ENCODE assay signal across 36 cellular contexts in the genomic region with DNA sequence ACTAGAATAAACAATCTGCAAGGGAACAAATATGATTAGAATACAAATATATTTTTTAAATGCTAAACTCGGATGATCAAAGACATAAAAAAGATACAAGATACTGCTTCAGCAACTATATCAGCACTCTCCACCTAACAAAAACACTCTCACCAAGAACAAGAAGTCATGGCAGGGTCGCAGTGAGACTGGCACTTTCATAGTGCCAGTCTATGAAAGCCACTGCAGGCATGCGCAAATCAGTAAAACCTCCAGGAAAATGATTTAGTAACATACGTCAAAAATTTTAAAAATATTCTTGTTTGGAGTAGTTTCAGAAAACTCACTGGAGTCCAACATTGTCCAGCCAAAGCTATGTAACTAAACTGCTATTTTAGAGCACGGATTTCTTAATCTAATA.
"Had no signal": no experiment of that assay in that cellular context is flagged by ENCODE, and none has a peak within 500 bp of the region (broad histone marks: within the 10 kb centered on the region; RNA-seq: fewer than 3 reads in every experiment).

No MANE protein-coding gene starts in this region.

- H3K36me3 Mint-ChIP-seq: activated CD4-positive, alpha-beta memory T cell treated with anti-CD3 and anti-CD28 coated beads for 36 hours; activated naive CD4-positive, alpha-beta T cell treated with anti-CD3 and anti-CD28 coated beads, Interleukin-2, amount 50 U/mL, for 72 hours; activated naive CD8-positive, alpha-beta T cell treated with anti-CD3 and anti-CD28 coated beads for 36 hours; brain had no signal

- DNase-seq: activated B cell treated with CpG ODN at 0.5 μM for 24 hours; activated CD4-positive, alpha-beta memory T cell treated with anti-CD3 and anti-CD28 coated beads for 36 hours; activated CD4-positive, alpha-beta T cell treated with anti-CD3 and anti-CD28 coated beads for 4 hours; activated CD4-positive, alpha-beta T cell treated with anti-CD3 and anti-CD28 coated beads, Interleukin-2, amount 10 ng/mL, durations not matched to agents 24 days and 14 days; activated CD4-positive, alpha-beta T cell treated with anti-CD3 and anti-CD28 coated beads, Interleukin-2, amount 50 U/mL, for 1 hour; activated CD4-positive, alpha-beta T cell treated with anti-CD3 and anti-CD28 coated beads, Interleukin-2, amount 50 U/mL, for 4 hours; activated CD4-positive, CD25-positive, alpha-beta regulatory T cell treated with anti-CD3 and anti-CD28 coated beads, Interleukin-2, amount 50 U/mL, for 72 hours; activated CD8-positive, alpha-beta memory T cell treated with anti-CD3 and anti-CD28 coated beads, Interleukin-2, amount 50 U/mL, for 4 hours; activated CD8-positive, alpha-beta T cell treated with anti-CD3 and anti-CD28 coated beads for 36 hours; activated effector memory CD4-positive, alpha-beta T cell treated with anti-CD3 and anti-CD28 coated beads, Interleukin-2, amount 50 U/mL, for 16 hours; activated gamma-delta T cell treated with Interleukin-2 at 50 U/mL for 16 hours; activated naive CD4-positive, alpha-beta T cell; activated naive CD4-positive, alpha-beta T cell treated with anti-CD3 and anti-CD28 coated beads for 36 hours; activated naive CD4-positive, alpha-beta T cell treated with anti-CD3 and anti-CD28 coated beads, Interleukin-2, amount 50 U/mL, for 16 hours; activated naive CD8-positive, alpha-beta T cell treated with anti-CD3 and anti-CD28 coated beads for 36 hours; activated T-cell treated with anti-CD3 and anti-CD28 coated beads for 4 hours; activated T-cell treated with anti-CD3 and anti-CD28 coated beads, Interleukin-2, amount 50 U/mL, for 1 hour; activated T-cell treated with anti-CD3 and anti-CD28 coated beads, Interleukin-2, amount 50 U/mL, for 4 hours; activated T-cell treated with anti-CD3 and anti-CD28 coated beads, Interleukin-2, amount 50 U/mL, for 72 hours; adrenal gland; amniotic stem cell; caudate nucleus; cerebellar nuclear complex; T-helper 1 cell; T-helper 2 cell; T-helper 9 cell had no signal

- ATAC-seq: activated CD8-positive, alpha-beta T cell treated with anti-CD3 and anti-CD28 coated beads for 36 hours; activated naive CD4-positive, alpha-beta T cell treated with anti-CD3 and anti-CD28 coated beads, Interleukin-2, amount 50 U/mL, for 72 hours; activated T-cell treated with anti-CD3 and anti-CD28 coated beads, Interleukin-2, amount 50 U/mL, for 4 hours; activated T-cell treated with anti-CD3 and anti-CD28 coated beads, Interleukin-2, amount 50 U/mL, for 72 hours; activated T-helper 17 cell treated with anti-CD3 and anti-CD28 coated beads, Interleukin-2, amount 50 U/mL, for 72 hours had no signal

- H3K4me3 ChIP-seq: adrenal gland, ascending aorta, cardiac muscle cell had no signal

- H3K9me3 Mint-ChIP-seq: activated B cell treated with CpG ODN at 0.5 μM for 24 hours; activated CD4-positive, alpha-beta memory T cell treated with anti-CD3 and anti-CD28 coated beads for 36 hours; activated CD4-positive, alpha-beta T cell treated with anti-CD3 and anti-CD28 coated beads, Interleukin-2, amount 10 ng/mL, durations not matched to agents 24 days and 14 days; activated CD8-positive, alpha-beta T cell treated with anti-CD3 and anti-CD28 coated beads for 36 hours; activated naive CD4-positive, alpha-beta T cell treated with anti-CD3 and anti-CD28 coated beads for 36 hours; activated naive CD4-positive, alpha-beta T cell treated with anti-CD3 and anti-CD28 coated beads, Interleukin-2, amount 50 U/mL, for 72 hours; activated naive CD8-positive, alpha-beta T cell treated with anti-CD3 and anti-CD28 coated beads for 36 hours; activated T-cell treated with anti-CD3 and anti-CD28 coated beads, Interleukin-2, amount 50 U/mL, for 4 hours; activated T-cell treated with anti-CD3 and anti-CD28 coated beads, Interleukin-2, amount 50 U/mL, for 72 hours; activated T-helper 1 cell treated with anti-CD3 and anti-CD28 coated beads, Interleukin-12 subunit alpha, Interleukin-12 subunit beta, Interleukin-2, Interleukin-4 antibody, amounts not matched to agents 30 ng/mL and 10 ng/mL and 1 ng/mL, durations not matched to agents 14 hours and 24 hours and 36 hours; activated T-helper 17 cell treated with anti-CD3 and anti-CD28 coated beads, Interleukin-2, amount 50 U/mL, for 72 hours; brain; central memory CD8-positive, alpha-beta T cell; T-helper 1 cell treated with Interleukin-12 subunit alpha and Interleukin-12 subunit beta and Interleukin-4 antibody, amounts not matched to agents 30 μg/mL and 1 μg/mL, for 36 hours; T-helper 2 cell treated with Interferon-gamma antibody and Interleukin-4, amounts not matched to agents 5 μg/mL and 100 μg/mL, for 36 hours had no signal

- H3K27me3 Mint-ChIP-seq: activated B cell treated with CpG ODN at 0.5 μM for 24 hours; activated CD4-positive, alpha-beta memory T cell treated with anti-CD3 and anti-CD28 coated beads for 36 hours; activated CD4-positive, alpha-beta T cell treated with anti-CD3 and anti-CD28 coated beads, Interleukin-2, amount 10 ng/mL, durations not matched to agents 24 days and 14 days; activated CD8-positive, alpha-beta T cell treated with anti-CD3 and anti-CD28 coated beads for 36 hours; activated naive CD8-positive, alpha-beta T cell treated with anti-CD3 and anti-CD28 coated beads for 36 hours; activated T-helper 17 cell treated with anti-CD3 and anti-CD28 coated beads, Interleukin-2, amount 50 U/mL, for 72 hours; brain; central memory CD8-positive, alpha-beta T cell had no signal

- H3K4me1 ChIP-seq: adrenal gland had no signal

- H3K4me3 Mint-ChIP-seq: activated B cell treated with CpG ODN at 0.5 μM for 24 hours; activated CD4-positive, alpha-beta memory T cell treated with anti-CD3 and anti-CD28 coated beads for 36 hours; activated CD4-positive, alpha-beta T cell treated with anti-CD3 and anti-CD28 coated beads, Interleukin-2, amount 10 ng/mL, durations not matched to agents 24 days and 14 days; activated CD8-positive, alpha-beta T cell treated with anti-CD3 and anti-CD28 coated beads for 36 hours; activated naive CD4-positive, alpha-beta T cell treated with anti-CD3 and anti-CD28 coated beads for 36 hours; activated naive CD8-positive, alpha-beta T cell treated with anti-CD3 and anti-CD28 coated beads for 36 hours; activated T-cell treated with anti-CD3 and anti-CD28 coated beads, Interleukin-2, amount 50 U/mL, for 4 hours; activated T-cell treated with anti-CD3 and anti-CD28 coated beads, Interleukin-2, amount 50 U/mL, for 72 hours; activated T-helper 1 cell treated with anti-CD3 and anti-CD28 coated beads, Interleukin-12 subunit alpha, Interleukin-12 subunit beta, Interleukin-2, Interleukin-4 antibody, amounts not matched to agents 30 ng/mL and 10 ng/mL and 1 ng/mL, durations not matched to agents 14 hours and 24 hours and 36 hours; activated T-helper 17 cell treated with anti-CD3 and anti-CD28 coated beads, Interleukin-2, amount 50 U/mL, for 72 hours; brain; central memory CD8-positive, alpha-beta T cell; T-helper 1 cell treated with Interleukin-12 subunit alpha and Interleukin-12 subunit beta and Interleukin-4 antibody, amounts not matched to agents 30 μg/mL and 1 μg/mL, for 36 hours; T-helper 2 cell treated with Interferon-gamma antibody and Interleukin-4, amounts not matched to agents 5 μg/mL and 100 μg/mL, for 36 hours had no signal

- H3K9me3 ChIP-seq: adrenal gland, ascending aorta had no signal

- H3K36me3 ChIP-seq: adrenal gland, ascending aorta, cardiac muscle cell had no signal

- H3K4me1 Mint-ChIP-seq: activated B cell treated with CpG ODN at 0.5 μM for 24 hours; activated CD4-positive, alpha-beta T cell treated with anti-CD3 and anti-CD28 coated beads, Interleukin-2, amount 10 ng/mL, durations not matched to agents 24 days and 14 days; activated naive CD8-positive, alpha-beta T cell treated with anti-CD3 and anti-CD28 coated beads for 36 hours; activated T-helper 17 cell treated with anti-CD3 and anti-CD28 coated beads, Interleukin-2, amount 50 U/mL, for 72 hours; brain; central memory CD8-positive, alpha-beta T cell had no signal

- H3K27me3 ChIP-seq: adrenal gland, ascending aorta, cardiac muscle cell had no signal

- H3K27ac Mint-ChIP-seq: activated B cell treated with CpG ODN at 0.5 μM for 24 hours; activated CD4-positive, alpha-beta memory T cell treated with anti-CD3 and anti-CD28 coated beads for 36 hours; activated CD4-positive, alpha-beta T cell treated with anti-CD3 and anti-CD28 coated beads, Interleukin-2, amount 10 ng/mL, durations not matched to agents 24 days and 14 days; activated CD8-positive, alpha-beta T cell treated with anti-CD3 and anti-CD28 coated beads for 36 hours; activated naive CD4-positive, alpha-beta T cell treated with anti-CD3 and anti-CD28 coated beads for 36 hours; activated naive CD4-positive, alpha-beta T cell treated with anti-CD3 and anti-CD28 coated beads, Interleukin-2, amount 50 U/mL, for 72 hours; activated naive CD8-positive, alpha-beta T cell treated with anti-CD3 and anti-CD28 coated beads for 36 hours; activated T-cell treated with anti-CD3 and anti-CD28 coated beads, Interleukin-2, amount 50 U/mL, for 72 hours; activated T-helper 1 cell treated with anti-CD3 and anti-CD28 coated beads, Interleukin-12 subunit alpha, Interleukin-12 subunit beta, Interleukin-2, Interleukin-4 antibody, amounts not matched to agents 30 ng/mL and 10 ng/mL and 1 ng/mL, durations not matched to agents 14 hours and 24 hours and 36 hours; activated T-helper 17 cell treated with anti-CD3 and anti-CD28 coated beads, Interleukin-2, amount 50 U/mL, for 72 hours; brain; T-helper 1 cell treated with Interleukin-12 subunit alpha and Interleukin-12 subunit beta and Interleukin-4 antibody, amounts not matched to agents 30 μg/mL and 1 μg/mL, for 36 hours; T-helper 2 cell treated with Interferon-gamma antibody and Interleukin-4, amounts not matched to agents 5 μg/mL and 100 μg/mL, for 36 hours had no signal

- H3K27ac ChIP-seq: adrenal gland, cardiac muscle cell, VCaP had no signal
